Comparison of ENCODE assay signal across 9 cellular contexts in the genomic region with DNA sequence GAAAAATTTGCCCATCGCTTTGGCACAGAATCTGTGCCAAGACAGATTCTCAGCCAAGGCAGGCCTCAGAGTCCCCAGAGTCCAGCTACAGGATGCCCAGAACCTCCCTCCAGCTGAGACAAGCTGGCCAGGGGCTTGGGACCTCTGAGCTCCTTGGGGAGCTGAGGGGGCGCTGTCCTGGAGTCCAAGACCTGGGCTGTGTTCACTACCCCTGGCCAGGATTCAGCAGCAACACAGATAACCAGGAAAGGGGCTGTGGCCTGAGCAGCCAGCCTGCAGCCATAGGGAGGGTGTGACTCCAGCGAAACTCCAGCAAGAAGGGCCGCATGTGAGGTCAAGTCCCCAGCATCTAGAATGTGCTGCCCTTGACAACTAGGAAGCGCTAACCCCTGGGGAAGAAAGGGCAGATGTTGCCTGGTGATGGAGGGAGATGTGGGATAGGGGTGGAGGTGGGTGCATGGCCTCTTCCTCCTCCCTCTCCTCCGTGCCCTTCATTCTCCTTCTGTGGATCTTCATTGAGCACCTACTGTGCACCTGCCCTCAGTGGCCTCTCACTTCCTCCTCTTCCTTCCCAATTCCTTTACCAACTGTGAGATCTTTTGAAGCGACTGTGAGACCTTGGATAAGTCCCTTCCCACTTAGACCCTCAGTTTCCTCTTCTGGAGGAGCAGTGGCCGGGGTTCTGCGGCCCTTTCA. TPM values are rescaled to one million over a fixed set of nuclear protein-coding genes. Genes with fewer than 3 reads are reported as not detected.
A peak's percentile ranks its signal among the peaks of the same experiment; 100 is the strongest.
DNase-seq lines count a peak whose midpoint lies in the region; ATAC-seq and TF ChIP-seq lines count a peak whose summit lies in the region.
"Had no signal": no experiment of that assay in that cellular context is flagged by ENCODE, and none has a peak within 500 bp of the region (broad histone marks: within the 10 kb centered on the region; RNA-seq: fewer than 3 reads in every experiment).

No MANE protein-coding gene starts in this region.

- H3K36me3 ChIP-seq in vagina (no peaks in the 10 kb centered on the region), OCI-LY7 (ENCODE audit: insufficient read depth, low read length) (no peaks in the 10 kb centered on the region)

- no peaks in the 10 kb centered on the region for H3K27me3 ChIP-seq in vagina

- POLR2A ChIA-PET in naive thymus-derived CD8-positive, alpha-beta T cell (lab: Charles Lee) = interaction anchor here (0.8 to 6.1 kb wide), 7 partner anchors 10 to 127 kb away, joined by 3 to 120 read pairs (median 3); a partner anchor contains a TSS
- POLR2A ChIA-PET in OCI-LY7 (lab: Charles Lee) = no interaction called here

- H3K27ac ChIP-seq in cingulate gyrus (ENCODE audit: low read depth, low read length) = peak overlapping the region; percentile 54
- peak overlapping the region; percentile 98 for H3K27ac ChIP-seq in vagina
- H3K27ac ChIP-seq in OCI-LY7 (ENCODE audit: low read depth, low read length, poor library complexity, severe bottlenecking) = no peak overlapping the region
- H3K27ac ChIP-seq: PC-9 had no signal

- peak overlapping the region; percentile 49 to 95 (median 84) for H3K27ac Mint-ChIP-seq in naive thymus-derived CD8-positive, alpha-beta T cell

- DNase-seq in Right ventricle myocardium inferior (ENCODE audit: missing footprints) (no peak), cardiac septum (ENCODE audit: low spot score) (no peak), vagina (ENCODE audit: extremely low spot score in 2 of 2) (no peak), DMS114 treated with DMSO at 0.1 percent for 48 hours (lab: John Stamatoyannopoulos, UW; ENCODE audit: unreplicated experiment) (no peak), GM19238 (ENCODE audit: insufficient read length, low spot score) (no peak), OCI-LY7 (ENCODE audit: low spot score) (no peak)
- DNase-seq in naive thymus-derived CD8-positive, alpha-beta T cell = no peak
- DNase-seq: PC-9 had no signal

- no peaks in the 10 kb centered on the region for H4K20me1 ChIP-seq in OCI-LY7 (ENCODE audit: insufficient read depth, low read length)

- H3K4me1 ChIP-seq in vagina (peaks cover 79% of the 10 kb centered on the region), OCI-LY7 (ENCODE audit: insufficient read depth, low read length, poor library complexity, severe bottlenecking) (peaks cover 5% of the 10 kb centered on the region)

- no TSS peak for BruUV-seq in OCI-LY7 (replicated peaks; lab: Mats Ljungman, UMichigan)

- H2AFZ ChIP-seq in OCI-LY7 (ENCODE audit: low read length) = no peak overlapping the region
- H2AFZ ChIP-seq: PC-9 had no signal

- peak overlapping the region in 9 of 10 donors; percentile 67 to 87 (median 80) for H3K4me3 Mint-ChIP-seq in naive thymus-derived CD8-positive, alpha-beta T cell

- CTCF ChIA-PET in OCI-LY7 (lab: Charles Lee; ENCODE audit: unreplicated experiment) = no interaction called here

- no peaks in the 10 kb centered on the region for H3K36me3 Mint-ChIP-seq in naive thymus-derived CD8-positive, alpha-beta T cell

- H3K9me3 Mint-ChIP-seq in naive thymus-derived CD8-positive, alpha-beta T cell = no peaks in the 10 kb centered on the region

- no peaks in the 10 kb centered on the region for H3K27me3 Mint-ChIP-seq in naive thymus-derived CD8-positive, alpha-beta T cell

- H3K4me1 Mint-ChIP-seq in naive thymus-derived CD8-positive, alpha-beta T cell = peaks cover 13 to 69% (median 49%) of the 10 kb centered on the region in 4 donors

- ATAC-seq in Right ventricle myocardium inferior = peak; percentile 6
- ATAC-seq in naive thymus-derived CD8-positive, alpha-beta T cell = no peak

- H3K9me2 ChIP-seq in OCI-LY7 (ENCODE audit: insufficient read depth, low read length) = no peaks in the 10 kb centered on the region

- no peaks in the 10 kb centered on the region for H3K79me2 ChIP-seq in OCI-LY7 (ENCODE audit: insufficient read depth, low read depth, low read length)

- H3K4me2 ChIP-seq in OCI-LY7 (ENCODE audit: low read length) = no peak overlapping the region
- H3K4me2 ChIP-seq: PC-9 had no signal

- TF ChIP-seq POLR2A in vagina (IDR thresholded peaks at IDR 0.05) = no peak

- TF ChIP-seq CTCF in vagina (IDR thresholded peaks at IDR 0.05) (no peak), OCI-LY7 (conservative IDR thresholded peaks at IDR 0.05; ENCODE audit: low read length) (no peak)

- H3K4me3 ChIP-seq in vagina (no peak overlapping the region), OCI-LY7 (ENCODE audit: low read depth, low read length, poor library complexity, severe bottlenecking) (no peak overlapping the region)
- H3K4me3 ChIP-seq: PC-9 had no signal

- H3K9me3 ChIP-seq in vagina (no peaks in the 10 kb centered on the region), OCI-LY7 (ENCODE audit: low read length) (no peaks in the 10 kb centered on the region)

- intact Hi-C loops in Right ventricle myocardium inferior (cut with DNase I) = no loop called here
- intact Hi-C loops in cardiac septum (cut with DNase I) = no loop called here
- intact Hi-C loops in vagina (cut with DNase I) = no loop called here
- intact Hi-C loops in OCI-LY7 (cut with micrococcal nuclease; ENCODE audit: unreplicated experiment) = no loop called here

RNA-seq across cellular contexts. Expression of a gene that starts 7.7 kb away (rescaled TPM):
- total RNA-seq in Right ventricle myocardium inferior (8.7 TPM), cardiac septum (79.4 TPM), vagina (34.1 TPM), OCI-LY7 (2022) (5.7 and 6.0 TPM in 2 replicates)
- 100 to 1,000 TPM; 100 to 108 TPM for total RNA-seq in naive thymus-derived CD8-positive, alpha-beta T cell
- 100 to 1,000 TPM in 1 of 3 donors, 10 to 100 TPM in 2; 41.7 to 101 (median 55.2) TPM for polyA plus RNA-seq in naive thymus-derived CD8-positive, alpha-beta T cell
- total RNA-seq in OCI-LY7 (2014; rRNA removed; shearing (Covaris generic)) = 4.4 and 6.0 TPM in 2 replicates

RNA-seq across cellular contexts. Expression of a gene that starts 23.7 kb away (rescaled TPM):
- 0.14 TPM for total RNA-seq in Right ventricle myocardium inferior
- not detected for total RNA-seq in cardiac septum
- total RNA-seq in naive thymus-derived CD8-positive, alpha-beta T cell = under 1 TPM in 1 of 2 experiments, not detected in 1; 0.39 TPM
- under 1 TPM in 1 of 3 donors, not detected in 2; 0.16 TPM for polyA plus RNA-seq in naive thymus-derived CD8-positive, alpha-beta T cell
- 2.5 TPM for total RNA-seq in vagina
- total RNA-seq in OCI-LY7 (2014; rRNA removed; shearing (Covaris generic)) = not detected in 2 replicates
- not detected in 2 replicates for total RNA-seq in OCI-LY7 (2022)
